ENCODE assay signal across 18 cellular contexts in genomic region chr2:64846175-64846574, GRCh38.
DNase-seq lines count a peak whose midpoint lies in the region; ATAC-seq and TF ChIP-seq lines count a peak whose summit lies in the region.
"Had no signal": no experiment of that assay in that cellular context is flagged by ENCODE, and none has a peak within 500 bp of the region (broad histone marks: within the 10 kb centered on the region; RNA-seq: fewer than 3 reads in every experiment).

No MANE protein-coding gene starts in this region.

- DNase-seq in SIG-M5 treated with dmso at 0.1 percent for 504 hours (lab: John Stamatoyannopoulos, UW; ENCODE audit: unreplicated experiment) = peak; percentile 67
- DNase-seq in SIG-M5 (lab: John Stamatoyannopoulos, UW) = no peak
- peak; percentile 60 for DNase-seq in MV-4-11 (lab: John Stamatoyannopoulos, UW)
- DNase-seq in fibroblast of gingiva (ENCODE audit: low read depth) = peak; percentile 59
- DNase-seq in omental fat pad (ENCODE audit: low spot score) = no peak
- no peak for DNase-seq in DMS114 treated with DMSO at 0.1 percent for 48 hours (lab: John Stamatoyannopoulos, UW; ENCODE audit: unreplicated experiment)
- DNase-seq in foreskin melanocyte = no peak
- DNase-seq: 8988T; amniotic stem cell; C1 segment of cervical spinal cord; DMS153; immature natural killer cell; NCI-H187; NCI-H446 treated with DMSO at 0.1 percent for 48 hours; SJCRH30; stimulated activated naive CD4-positive, alpha-beta T cell; T-helper 9 cell had no signal

- TF ChIP-seq CTCF in omental fat pad (IDR thresholded peaks at IDR 0.05) = no peak

- ATAC-seq in omental fat pad (ENCODE audit: low FRiP score) (peak; percentile 46), GM21529 (IDR thresholded peaks at IDR 0.05; ENCODE audit: unreplicated experiment) (no peak)

Comparison
In these comparisons a context has a peak if more than half of its experiments do, and no peak if none do; other contexts are left out.
1. DNase-seq: peak in SIG-M5 treated with dmso at 0.1 percent for 504 hours (single experiment), MV-4-11 (single experiment) and fibroblast of gingiva (single experiment); none in SIG-M5 (single experiment), omental fat pad (single experiment), DMS114 treated with DMSO at 0.1 percent for 48 hours (single experiment) and foreskin melanocyte (single experiment).